In the genomic region with DNA sequence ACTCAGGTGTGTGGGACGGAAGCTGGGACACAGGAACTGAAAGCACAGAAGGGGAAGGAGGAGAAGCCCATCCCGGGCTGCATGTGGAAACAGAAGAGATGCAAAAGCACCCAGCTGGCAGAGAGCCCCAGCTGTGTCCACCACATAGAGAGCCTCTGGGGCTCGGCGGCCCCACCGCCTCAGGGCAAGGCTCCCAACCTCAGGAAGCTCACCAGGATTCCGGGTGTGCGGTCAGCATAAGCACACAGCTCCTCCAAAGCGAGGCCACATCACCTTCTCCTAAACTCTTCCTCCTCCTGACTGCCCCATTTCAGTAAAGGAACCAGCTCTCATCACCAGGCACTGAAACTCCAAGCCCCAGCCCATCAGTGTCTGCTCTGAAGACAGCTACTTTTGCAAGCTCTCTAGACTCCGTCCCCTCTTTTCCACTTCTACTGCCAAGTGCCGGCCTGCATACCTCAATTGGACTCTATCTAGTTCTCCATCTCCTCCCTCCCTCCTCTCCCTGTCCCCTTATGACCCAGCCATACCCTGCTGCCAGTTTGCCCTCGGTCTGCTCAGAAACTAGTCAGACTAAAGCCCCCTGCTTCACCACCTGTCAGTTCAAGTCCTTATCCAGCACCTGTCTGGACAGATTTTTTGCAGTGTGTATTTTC, we compare ENCODE assay signal across 8 cellular contexts. TPM values are rescaled to one million over a fixed set of nuclear protein-coding genes. Genes with fewer than 3 reads are reported as not detected.
A peak's percentile ranks its signal among the peaks of the same experiment; 100 is the strongest.
DNase-seq lines count a peak whose midpoint lies in the region; FAIRE-seq and TF ChIP-seq lines count a peak whose summit lies in the region.

No MANE protein-coding gene starts in this region.

- no peaks in the 10 kb centered on the region for H3K27me3 ChIP-seq in esophagus (ENCODE audit: control insufficient read depth in 1 of 2, insufficient read depth in 2 of 2, low read length in 2 of 2)
- no peaks in the 10 kb centered on the region for H3K27me3 ChIP-seq in small intestine (ENCODE audit: control insufficient read depth in 2 of 2, insufficient read depth in 2 of 2, low read length in 2 of 2)

- no peak for FAIRE-seq in small intestine (lab: Jason Lieb, UNC)

- TF ChIP-seq CTCF in NB4 (IDR thresholded peaks at IDR 0.05; ENCODE audit: low read depth, low read length) = no peak

- H3K9me3 ChIP-seq in esophagus (ENCODE audit: control insufficient read depth in 2 of 2, insufficient read depth in 1 of 2, low read depth in 1 of 2, low read length in 1 of 2) = no peaks in the 10 kb centered on the region
- no peaks in the 10 kb centered on the region for H3K9me3 ChIP-seq in small intestine (ENCODE audit: control insufficient read depth, low read depth)

- POLR2A ChIA-PET in activated CD4-positive, alpha-beta memory T cell treated with anti-CD3 and anti-CD28 coated beads, Interleukin-2, amount 10 ng/mL, durations not matched to agents 7 days and 5 days (lab: Charles Lee) = interaction anchor here (1.0 kb wide), 2 partner anchors 31 to 52 kb away, joined by 3 to 4 read pairs; no protein-coding TSS in a partner anchor

- peak; percentile 49 for DNase-seq in NB4 (ENCODE audit: low read depth)
- DNase-seq in small intestine = no peak
- no peak for DNase-seq in hepatic stellate cell (ENCODE audit: low spot score)
- no peak for DNase-seq in activated CD4-positive, alpha-beta memory T cell treated with anti-CD3 and anti-CD28 coated beads, Interleukin-2, amount 10 ng/mL, durations not matched to agents 7 days and 5 days
- no peak for DNase-seq in cortex of kidney (lab: John Stamatoyannopoulos, UW)
- no peak for DNase-seq in activated naive CD4-positive, alpha-beta T cell treated with anti-CD3 and anti-CD28 coated beads, Interleukin-2, amount 10 ng/mL, durations not matched to agents 7 days and 5 days

- no peaks in the 10 kb centered on the region for H3K9me3 Mint-ChIP-seq in activated CD4-positive, alpha-beta memory T cell treated with anti-CD3 and anti-CD28 coated beads, Interleukin-2, amount 10 ng/mL, durations not matched to agents 7 days and 5 days
- no peaks in the 10 kb centered on the region for H3K9me3 Mint-ChIP-seq in activated naive CD4-positive, alpha-beta T cell treated with anti-CD3 and anti-CD28 coated beads, Interleukin-2, amount 10 ng/mL, durations not matched to agents 7 days and 5 days

- H3K27ac ChIP-seq in esophagus (ENCODE audit: low read depth in 2 of 2, low read length in 1 of 2) = peak overlapping the region; percentile 64 to 66
- peak overlapping the region; percentile 32 to 49 for H3K27ac ChIP-seq in small intestine (ENCODE audit: low read depth in 1 of 2, low read length in 1 of 2)

- H3K4me1 Mint-ChIP-seq in activated CD4-positive, alpha-beta memory T cell treated with anti-CD3 and anti-CD28 coated beads, Interleukin-2, amount 10 ng/mL, durations not matched to agents 7 days and 5 days = peaks cover 53% of the 10 kb centered on the region
- H3K4me1 Mint-ChIP-seq in activated naive CD4-positive, alpha-beta T cell treated with anti-CD3 and anti-CD28 coated beads, Interleukin-2, amount 10 ng/mL, durations not matched to agents 7 days and 5 days = peaks cover 73% of the 10 kb centered on the region

- 52 to 58% methylated on average over 11 of the region's 11 CpGs for WGBS in esophagus, 2 donors
- 39 to 71% (median 69%) methylated on average over 11 of the region's 11 CpGs for WGBS in small intestine, 3 donors

- CTCF ChIA-PET in activated CD4-positive, alpha-beta memory T cell treated with anti-CD3 and anti-CD28 coated beads, Interleukin-2, amount 10 ng/mL, durations not matched to agents 7 days and 5 days (lab: Charles Lee) = no interaction called here
- CTCF ChIA-PET in activated naive CD4-positive, alpha-beta T cell treated with anti-CD3 and anti-CD28 coated beads, Interleukin-2, amount 10 ng/mL, durations not matched to agents 7 days and 5 days (lab: Charles Lee) = interaction anchor here (0.8 to 1.6 kb wide), 3 partner anchors 9 to 53 kb away, joined by 3 to 4 read pairs (median 3); no protein-coding TSS in a partner anchor

- H3K27me3 Mint-ChIP-seq in activated CD4-positive, alpha-beta memory T cell treated with anti-CD3 and anti-CD28 coated beads, Interleukin-2, amount 10 ng/mL, durations not matched to agents 7 days and 5 days = no peaks in the 10 kb centered on the region
- no peaks in the 10 kb centered on the region for H3K27me3 Mint-ChIP-seq in activated naive CD4-positive, alpha-beta T cell treated with anti-CD3 and anti-CD28 coated beads, Interleukin-2, amount 10 ng/mL, durations not matched to agents 7 days and 5 days

- H3K27ac Mint-ChIP-seq in activated CD4-positive, alpha-beta memory T cell treated with anti-CD3 and anti-CD28 coated beads, Interleukin-2, amount 10 ng/mL, durations not matched to agents 7 days and 5 days = no peak overlapping the region
- H3K27ac Mint-ChIP-seq in activated naive CD4-positive, alpha-beta T cell treated with anti-CD3 and anti-CD28 coated beads, Interleukin-2, amount 10 ng/mL, durations not matched to agents 7 days and 5 days = no peak overlapping the region

- H3K36me3 ChIP-seq in esophagus (ENCODE audit: control insufficient read depth in 2 of 2, insufficient read depth in 2 of 2, low read length in 1 of 2) (no peaks in the 10 kb centered on the region), small intestine (ENCODE audit: control insufficient read depth in 2 of 2, insufficient read depth in 2 of 2, low read length in 2 of 2) (no peaks in the 10 kb centered on the region)

- TF ChIP-seq POLR2A in GM19193 (IDR thresholded peaks at IDR 0.05; ENCODE audit: extremely low read depth, insufficient read depth, insufficient read length) (peak; percentile 59), NB4 (IDR thresholded peaks at IDR 0.05; ENCODE audit: extremely low read depth, insufficient read length) (no peak)

- peaks cover 12% of the 10 kb centered on the region for H3K36me3 Mint-ChIP-seq in activated CD4-positive, alpha-beta memory T cell treated with anti-CD3 and anti-CD28 coated beads, Interleukin-2, amount 10 ng/mL, durations not matched to agents 7 days and 5 days (ENCODE audit: low read depth)
- H3K36me3 Mint-ChIP-seq in activated naive CD4-positive, alpha-beta T cell treated with anti-CD3 and anti-CD28 coated beads, Interleukin-2, amount 10 ng/mL, durations not matched to agents 7 days and 5 days = peaks cover 21% of the 10 kb centered on the region

- H3K4me1 ChIP-seq in esophagus (ENCODE audit: control insufficient read depth in 2 of 2, insufficient read depth in 2 of 2, low read length in 1 of 2) (peaks cover 16 to 17% of the 10 kb centered on the region in 2 donors), small intestine (ENCODE audit: control insufficient read depth in 2 of 2, insufficient read depth in 1 of 2, low read depth in 1 of 2, low read length in 1 of 2) (peaks cover 11 to 43% of the 10 kb centered on the region in 2 donors)

- H3K4me3 Mint-ChIP-seq in activated CD4-positive, alpha-beta memory T cell treated with anti-CD3 and anti-CD28 coated beads, Interleukin-2, amount 10 ng/mL, durations not matched to agents 7 days and 5 days = no peak overlapping the region
- no peak overlapping the region for H3K4me3 Mint-ChIP-seq in activated naive CD4-positive, alpha-beta T cell treated with anti-CD3 and anti-CD28 coated beads, Interleukin-2, amount 10 ng/mL, durations not matched to agents 7 days and 5 days

- H3K4me3 ChIP-seq in NB4 (ENCODE audit: low read depth, low read length) = peak overlapping the region; percentile 29
- no peak overlapping the region for H3K4me3 ChIP-seq in esophagus (ENCODE audit: low read depth in 1 of 2, low read length in 2 of 2)
- no peak overlapping the region for H3K4me3 ChIP-seq in small intestine (ENCODE audit: low read depth in 1 of 2, low read length in 2 of 2)

RNA-seq across cellular contexts. Expression of gene ST3GAL2, which starts 6.0 kb away (rescaled TPM):
- 1 to 10 TPM; 1.6 to 1.7 TPM for polyA plus RNA-seq in esophagus
- 1 to 10 TPM; 5.6 to 9.1 (median 7.6) TPM for polyA plus RNA-seq in small intestine
- total RNA-seq in activated CD4-positive, alpha-beta memory T cell treated with anti-CD3 and anti-CD28 coated beads, Interleukin-2, amount 10 ng/mL, durations not matched to agents 7 days and 5 days = 10 to 100 TPM; 21.6 to 22.7 TPM

RNA-seq across cellular contexts. Expression of gene FCSK, which starts 21.5 kb away (rescaled TPM):
- polyA plus RNA-seq in esophagus = 10 to 100 TPM in 1 of 2 donors, 1 to 10 TPM in 1; 7.6 to 11.3 TPM
- polyA plus RNA-seq in small intestine = 10 to 100 TPM; 19.6 to 26.8 (median 21.9) TPM
- 10 to 100 TPM; 17.3 to 17.4 TPM for total RNA-seq in activated CD4-positive, alpha-beta memory T cell treated with anti-CD3 and anti-CD28 coated beads, Interleukin-2, amount 10 ng/mL, durations not matched to agents 7 days and 5 days
